ENCODE assay signal across 28 cellular contexts in the genomic region with DNA sequence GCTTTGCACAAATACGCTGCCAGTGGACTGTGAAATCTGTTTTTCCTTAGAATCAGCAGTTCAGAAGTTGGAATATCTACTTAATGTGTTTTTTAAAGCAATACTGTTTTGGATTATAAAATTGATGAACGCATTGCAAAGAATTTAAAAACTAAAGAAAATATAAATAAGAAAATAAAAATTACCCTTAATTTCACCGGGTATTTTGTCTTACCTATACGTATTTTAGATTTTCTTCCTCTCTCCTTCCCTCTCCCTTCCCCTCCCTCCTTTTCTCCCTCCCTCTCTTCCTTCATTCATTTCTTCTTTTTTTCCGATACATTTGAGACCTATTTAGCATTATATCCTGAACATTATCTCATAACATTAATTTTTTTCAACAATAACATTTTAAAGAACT.
A peak's percentile ranks its signal among the peaks of the same experiment; 100 is the strongest.
DNase-seq lines count a peak whose midpoint lies in the region; ATAC-seq, FAIRE-seq and TF ChIP-seq lines count a peak whose summit lies in the region.
"Had no signal": no experiment of that assay in that cellular context is flagged by ENCODE, and none has a peak within 500 bp of the region (broad histone marks: within the 10 kb centered on the region; RNA-seq: fewer than 3 reads in every experiment).

No MANE protein-coding gene starts in this region.

- H3K27me3 Mint-ChIP-seq in GM23338 (ENCODE audit: insufficient read depth, low read depth, poor library complexity) (peaks cover 2% of the 10 kb centered on the region), endothelial cell (ENCODE audit: unreplicated experiment) (peaks cover 3% of the 10 kb centered on the region), neural crest cell (ENCODE audit: low read depth) (no peaks in the 10 kb centered on the region)
- H3K27me3 Mint-ChIP-seq: CD4-positive, alpha-beta memory T cell had no signal

- H3K79me2 ChIP-seq in GM23338 (replicated peaks; ENCODE audit: insufficient read depth), result no peaks in the 10 kb centered on the region
- H3K79me2 ChIP-seq in K562 (ENCODE audit: control insufficient read depth, insufficient read depth, low read length), result no peaks in the 10 kb centered on the region

- no peak overlapping the region for H2AK5ac ChIP-seq in mesenchymal stem cell (ENCODE audit: low read length, severe bottlenecking)

- H3K14ac ChIP-seq in mesenchymal stem cell (ENCODE audit: low read length in 2 of 2), result no peak overlapping the region

- no peaks in the 10 kb centered on the region for H3K9me3 Mint-ChIP-seq in GM23338
- H3K9me3 Mint-ChIP-seq in endothelial cell (ENCODE audit: unreplicated experiment), result no peaks in the 10 kb centered on the region
- H3K9me3 Mint-ChIP-seq in neural crest cell, result peaks cover 7% of the 10 kb centered on the region
- H3K9me3 Mint-ChIP-seq: CD8-positive, alpha-beta memory T cell had no signal

- no peak overlapping the region for H3K23ac ChIP-seq in mesenchymal stem cell (ENCODE audit: low read length in 2 of 2)

- TF ChIP-seq POLR2A in K562 (conservative IDR thresholded peaks at IDR 0.05), result no peak

- H3F3A ChIP-seq in GM23338 (replicated peaks; ENCODE audit: low read depth), result no peaks in the 10 kb centered on the region

- H3K18ac ChIP-seq in mesenchymal stem cell (ENCODE audit: low read depth in 1 of 2, low read length in 2 of 2), result no peak overlapping the region

- no peak for TF ChIP-seq RAD21 in K562 (CRISPR knock-in tag; conservative IDR thresholded peaks at IDR 0.05 in 1 of 2, IDR thresholded peaks at IDR 0.05 in 1 of 2)

- H3K4ac ChIP-seq in mesenchymal stem cell (ENCODE audit: low read depth in 1 of 2, low read length in 2 of 2), result no peak overlapping the region

- H3K9me2 ChIP-seq in GM23338 (ENCODE audit: insufficient read depth), result no peaks in the 10 kb centered on the region; the same call in 1 of the 2 replicates

- ATAC-seq in GM23338 (no peak), K562 (no peak), GM18907 (IDR thresholded peaks at IDR 0.05; ENCODE audit: unreplicated experiment) (no peak), left lung (no peak)
- ATAC-seq: GM12878 had no signal

- H3K4me1 ChIP-seq in GM23338 (ENCODE audit: insufficient read depth) (peaks cover 22% of the 10 kb centered on the region), K562 (replicated peaks in 1 of 2; ENCODE audit: control insufficient read depth in 2 of 2, insufficient read depth in 2 of 2, low read length in 2 of 2) (no peaks in the 10 kb centered on the region), mesenchymal stem cell (ENCODE audit: control insufficient read depth, insufficient read depth, low read depth, low read length) (no peaks in the 10 kb centered on the region), left lung (no peaks in the 10 kb centered on the region)
- H3K4me1 ChIP-seq: BE2C, BLaER1 had no signal

- H2BK120ac ChIP-seq in mesenchymal stem cell (ENCODE audit: low read depth, low read length), result no peak overlapping the region

- no peaks in the 10 kb centered on the region for H3K79me1 ChIP-seq in mesenchymal stem cell (replicated peaks; ENCODE audit: low read length, poor library complexity, severe bottlenecking)

- no peak for FAIRE-seq in K562 (lab: Jason Lieb, UNC)
- FAIRE-seq: A204.1, GM12878, GM12892, GM18507, GM19239 had no signal

- H4K8ac ChIP-seq in mesenchymal stem cell (ENCODE audit: low read length), result no peak overlapping the region

- DNase-seq in GM23338 (ENCODE audit: low spot score) (no peak), K562 (ENCODE audit: extremely low read depth in 1 of 4, low spot score in 3 of 4) (no peak), endothelial cell (ENCODE audit: low spot score) (no peak), neural crest cell (ENCODE audit: low read depth, low spot score) (no peak), posterior vena cava (ENCODE audit: low spot score) (no peak), mesenchymal stem cell (no peak), left lung (no peak)
- DNase-seq: 8988T; ACHN; BE2C; C1 segment of cervical spinal cord; CD4-positive, alpha-beta memory T cell; CD4-positive, CD25-positive, alpha-beta regulatory T cell; CD8-positive, alpha-beta memory T cell; COR-L47; DMS 273 treated with DMSO at 0.1 percent for 48 hours; DMS79; DND-41; EL; GDM1 had no signal

- H3K4me3 Mint-ChIP-seq in GM23338, result no peak overlapping the region
- no peak overlapping the region for H3K4me3 Mint-ChIP-seq in endothelial cell (ENCODE audit: unreplicated experiment)
- H3K4me3 Mint-ChIP-seq in neural crest cell, result peak overlapping the region; percentile 38
- H3K4me3 Mint-ChIP-seq: CD14-positive monocyte; CD4-positive, alpha-beta memory T cell; CD4-positive, CD25-positive, alpha-beta regulatory T cell; CD8-positive, alpha-beta memory T cell had no signal

- TF ChIP-seq EP300 in K562 (IDR thresholded peaks at IDR 0.05; ENCODE audit: low read length), result no peak

- no peaks in the 10 kb centered on the region for H3K27me3 ChIP-seq in GM23338 (ENCODE audit: insufficient read depth)
- H3K27me3 ChIP-seq in K562 (ENCODE audit: control insufficient read depth in 2 of 2, insufficient read depth in 2 of 2, low read length in 2 of 2), result peaks cover 0 to 4% of the 10 kb centered on the region in 2 experiments; a peak in 1 of 5 replicates
- no peaks in the 10 kb centered on the region for H3K27me3 ChIP-seq in mesenchymal stem cell (ENCODE audit: control insufficient read depth in 1 of 2, insufficient read depth in 1 of 2, low read length in 2 of 2)
- no peaks in the 10 kb centered on the region for H3K27me3 ChIP-seq in left lung
- H3K27me3 ChIP-seq: BE2C, BLaER1 had no signal

- H3K27ac ChIP-seq in GM23338 (ENCODE audit: low read depth) (no peak overlapping the region), K562 (ENCODE audit: extremely low read depth, low read depth, low read length) (no peak overlapping the region), mesenchymal stem cell (ENCODE audit: low read length, poor library complexity, severe bottlenecking) (no peak overlapping the region), left lung (no peak overlapping the region)
- H3K27ac ChIP-seq: BLaER1 had no signal

- BruUV-seq in K562 (replicated peaks; lab: Mats Ljungman, UMichigan), result no TSS peak

- CTCF ChIA-PET in K562 (lab: Yijun Ruan, JAX; ENCODE audit: low intra/inter-chr PET ratio), result no interaction called here

- no peak overlapping the region for H2BK5ac ChIP-seq in mesenchymal stem cell (ENCODE audit: low read depth, low read length, poor library complexity, severe bottlenecking)

- no peak overlapping the region for H3K4me2 ChIP-seq in GM23338
- no peak overlapping the region for H3K4me2 ChIP-seq in K562 (ENCODE audit: insufficient read depth, low read length)
- H3K4me2 ChIP-seq in mesenchymal stem cell (ENCODE audit: low read length, poor library complexity, severe bottlenecking), result no peak overlapping the region
- H3K4me2 ChIP-seq: BLaER1 had no signal

- intact Hi-C loops in K562 (cut with micrococcal nuclease), result no loop called here
- intact Hi-C loops in posterior vena cava (cut with DNase I), result no loop called here
- intact Hi-C loops in left lung (cut with DNase I), result no loop called here

- WGBS in K562 (ENCODE audit: insufficient coverage, low coverage, missing lambda C conversion rate), result 0% methylated on average over 4 of the region's 5 CpGs
- 84% methylated on average over 4 of the region's 5 CpGs for WGBS in mesenchymal stem cell

- H2AFZ ChIP-seq in GM23338, result 0 out of 2 replicates have a peak overlapping the region, but pooled peaks have one; percentile 34
- no peak overlapping the region for H2AFZ ChIP-seq in K562 (ENCODE audit: low read depth, low read length)
- H2AFZ ChIP-seq in mesenchymal stem cell (ENCODE audit: low read depth, low read length), result no peak overlapping the region

- H3K9me1 ChIP-seq in K562 (ENCODE audit: control insufficient read depth, insufficient read depth, low read length), result no peaks in the 10 kb centered on the region

- H4K20me1 ChIP-seq in GM23338 (replicated peaks; ENCODE audit: insufficient read depth) (no peaks in the 10 kb centered on the region), K562 (replicated peaks; ENCODE audit: control insufficient read depth, insufficient read depth, low read length) (no peaks in the 10 kb centered on the region)
- H4K20me1 ChIP-seq: BLaER1 had no signal

- H3K27ac Mint-ChIP-seq in GM23338 (no peak overlapping the region), endothelial cell (ENCODE audit: unreplicated experiment) (peak overlapping the region; percentile 90), neural crest cell (ENCODE audit: unreplicated experiment) (peak overlapping the region; percentile 97)
- H3K27ac Mint-ChIP-seq: CD14-positive monocyte; CD8-positive, alpha-beta memory T cell had no signal

- H3K9ac ChIP-seq in K562 (ENCODE audit: insufficient read depth in 1 of 2, low read depth in 2 of 2, low read length in 2 of 2) (no peak overlapping the region), mesenchymal stem cell (ENCODE audit: low read length) (no peak overlapping the region)
- H3K9ac ChIP-seq: BLaER1 had no signal

- no peak overlapping the region for H2BK12ac ChIP-seq in mesenchymal stem cell (ENCODE audit: low read length in 2 of 2)

- in situ Hi-C loops in K562 (cut with MboI), result no loop called here

- H2BK15ac ChIP-seq in mesenchymal stem cell (ENCODE audit: low read depth, poor library complexity, severe bottlenecking), result no peak overlapping the region

- H4K91ac ChIP-seq in mesenchymal stem cell (ENCODE audit: low read length), result no peak overlapping the region

- H3K36me3 ChIP-seq in GM23338 (ENCODE audit: insufficient read depth) (no peaks in the 10 kb centered on the region), K562 (ENCODE audit: control insufficient read depth, insufficient read depth, low read length) (no peaks in the 10 kb centered on the region), mesenchymal stem cell (ENCODE audit: control insufficient read depth in 1 of 2, insufficient read depth in 2 of 2, low read depth in 1 of 2, low read length in 2 of 2) (no peaks in the 10 kb centered on the region), left lung (no peaks in the 10 kb centered on the region)
- H3K36me3 ChIP-seq: BE2C, BLaER1 had no signal

- POLR2A ChIA-PET in K562 (lab: Yijun Ruan, JAX), result no interaction called here

- H3K9me3 ChIP-seq in K562 (replicated peaks; ENCODE audit: control insufficient read depth, insufficient read depth, low read depth, low read length) (no peaks in the 10 kb centered on the region), mesenchymal stem cell (ENCODE audit: control insufficient read depth, low read length) (no peaks in the 10 kb centered on the region), left lung (no peaks in the 10 kb centered on the region)
- H3K9me3 ChIP-seq: BE2C, BLaER1 had no signal

- H3K4me3 ChIP-seq in GM23338 (no peak overlapping the region), K562 (no peak overlapping the region), mesenchymal stem cell (ENCODE audit: insufficient read depth in 1 of 2, low read depth in 1 of 2, low read length in 2 of 2) (no peak overlapping the region), left lung (no peak overlapping the region)
- H3K4me3 ChIP-seq: BLaER1, GM12878 had no signal

- no peak for TF ChIP-seq CTCF in GM23338 (conservative IDR thresholded peaks at IDR 0.05; ENCODE audit: low read depth in 2 of 2)
- TF ChIP-seq CTCF in K562 (IDR thresholded peaks at IDR 0.05 in 2 of 3, conservative IDR thresholded peaks at IDR 0.05 in 1 of 3; ENCODE audit: insufficient read depth in 2 of 3, low read depth in 1 of 3, low read length in 3 of 3), result no peak
- no peak for TF ChIP-seq CTCF in endothelial cell (IDR thresholded peaks at IDR 0.05; ENCODE audit: unreplicated experiment)
- TF ChIP-seq CTCF in neural crest cell (conservative IDR thresholded peaks at IDR 0.05), result no peak
- no peak for TF ChIP-seq CTCF in left lung (IDR thresholded peaks at IDR 0.05)

- H3K4me1 Mint-ChIP-seq in GM23338 (peaks cover 26% of the 10 kb centered on the region), endothelial cell (ENCODE audit: unreplicated experiment) (peaks cover 24% of the 10 kb centered on the region), neural crest cell (peaks cover 85% of the 10 kb centered on the region)
- H3K4me1 Mint-ChIP-seq: CD4-positive, alpha-beta memory T cell had no signal

- no peaks in the 10 kb centered on the region for H3K36me3 Mint-ChIP-seq in GM23338 (ENCODE audit: low read depth)
- H3K36me3 Mint-ChIP-seq in endothelial cell (ENCODE audit: low read depth, unreplicated experiment), result no peaks in the 10 kb centered on the region
- H3K36me3 Mint-ChIP-seq in neural crest cell (ENCODE audit: low read depth), result no peaks in the 10 kb centered on the region
- H3K36me3 Mint-ChIP-seq: CD14-positive monocyte; CD4-positive, alpha-beta memory T cell; CD4-positive, CD25-positive, alpha-beta regulatory T cell; CD8-positive, alpha-beta memory T cell had no signal
